ENCODE assay signal across 1 cellular context in the genomic region with DNA sequence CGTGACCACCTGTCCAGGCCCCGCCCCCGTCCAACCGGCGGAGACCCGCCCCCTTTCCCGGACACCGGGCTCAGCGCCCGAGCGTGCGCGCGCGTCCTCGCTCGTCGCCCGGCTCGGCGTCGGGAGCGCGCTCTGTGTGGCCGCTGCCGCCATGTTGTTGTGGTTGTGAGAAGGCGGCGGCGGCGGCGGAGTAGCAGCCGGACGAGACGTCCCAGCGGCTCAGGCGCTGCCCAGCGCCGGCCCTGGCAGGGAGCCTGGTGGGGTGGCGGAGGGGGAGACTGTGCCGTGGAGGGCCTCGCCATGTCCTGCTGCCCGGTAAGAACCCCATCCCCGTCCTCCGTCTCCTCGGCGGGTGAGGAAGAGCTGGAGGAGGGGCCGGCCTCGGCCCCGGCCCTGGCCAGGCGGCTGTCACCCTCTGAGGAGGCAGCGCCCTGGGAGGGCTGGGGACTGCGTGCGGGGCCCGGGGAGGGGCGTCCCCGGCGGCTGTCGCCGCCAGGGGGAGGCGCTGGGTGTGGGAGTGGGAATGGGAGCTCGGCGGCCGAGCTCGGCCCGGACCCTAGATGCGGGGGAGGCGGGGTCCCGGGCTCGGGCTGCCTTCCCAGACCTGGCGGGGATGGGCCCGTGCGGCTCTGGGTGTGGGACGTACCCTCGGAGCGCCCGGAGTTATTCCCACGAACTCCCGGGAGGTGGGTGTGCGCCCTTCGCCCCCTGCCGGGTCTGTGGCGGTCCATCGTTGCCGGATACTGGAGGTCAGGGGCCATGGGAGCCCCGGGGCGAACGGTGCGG.
TF ChIP-seq lines count a peak whose summit lies in the region.

Gene MTMR3, plus strand, starts transcription at position 130 of the 786 bp plus-strand sequence. CDS start 87,886 bp downstream, outside the sequence.

TF ChIP-seq in HepG2, 621 proteins besides CTCF, POLR2A, EP300 and RAD21 (continued from another document and continues in another):
- no peak for TF ChIP-seq ZNF850 (CRISPR knock-in tag; conservative IDR thresholded peaks at IDR 0.05)
- TF ChIP-seq ZNF101 (CRISPR knock-in tag; IDR thresholded peaks at IDR 0.05; ENCODE audit: borderline replicate concordance, low read depth): no peak
- TF ChIP-seq, protein P1, sequence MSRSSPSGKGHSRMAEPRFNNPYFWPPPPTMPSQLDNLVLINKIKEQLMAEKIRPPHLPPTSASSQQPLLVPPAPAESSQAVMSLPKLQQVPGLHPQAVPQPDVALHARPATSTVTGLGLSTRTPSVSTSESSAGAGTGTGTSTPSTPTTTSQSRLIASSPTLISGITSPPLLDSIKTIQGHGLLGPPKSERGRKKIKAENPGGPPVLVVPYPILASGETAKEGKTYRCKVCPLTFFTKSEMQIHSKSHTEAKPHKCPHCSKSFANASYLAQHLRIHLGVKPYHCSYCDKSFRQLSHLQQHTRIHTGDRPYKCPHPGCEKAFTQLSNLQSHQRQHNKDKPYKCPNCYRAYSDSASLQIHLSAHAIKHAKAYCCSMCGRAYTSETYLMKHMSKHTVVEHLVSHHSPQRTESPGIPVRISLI (CRISPR knock-in tag; IDR thresholded peaks at IDR 0.05; ENCODE audit: borderline replicate concordance): no peak
- TF ChIP-seq SMARCE1 (IDR thresholded peaks at IDR 0.05; ENCODE audit: borderline replicate concordance): no peak
- TF ChIP-seq TOPORS (CRISPR knock-in tag; IDR thresholded peaks at IDR 0.05): no peak
- peak; percentile 35; the same call in 1 of the 2 replicates for TF ChIP-seq DRAP1 (CRISPR knock-in tag; IDR thresholded peaks at IDR 0.05)
- TF ChIP-seq SP5 (CRISPR knock-in tag; IDR thresholded peaks at IDR 0.05; ENCODE audit: borderline replicate concordance, low read depth): 0 out of 2 replicates have a peak, but pooled peaks have one; percentile 19
- 0 out of 2 replicates have a peak, but pooled peaks have one; percentile 48 for TF ChIP-seq NR2F6 (IDR thresholded peaks at IDR 0.05)
- peak; percentile 75; the same call in 1 of the 2 replicates for TF ChIP-seq NR2F6 (CRISPR knock-in tag; IDR thresholded peaks at IDR 0.05)
- TF ChIP-seq MED13 (CRISPR knock-in tag; IDR thresholded peaks at IDR 0.05): peak; percentile 26; the same call in 1 of the 2 replicates
- no peak for TF ChIP-seq ZNF382 (CRISPR knock-in tag; IDR thresholded peaks at IDR 0.05; ENCODE audit: borderline replicate concordance)
- no peak for TF ChIP-seq SMC3 (IDR thresholded peaks at IDR 0.05; ENCODE audit: low read length)
- TF ChIP-seq ZNF724P (CRISPR knock-in tag; IDR thresholded peaks at IDR 0.05; ENCODE audit: borderline replicate concordance): no peak
- TF ChIP-seq SRF (IDR thresholded peaks at IDR 0.05; ENCODE audit: low read depth, low read length): no peak
- no peak for TF ChIP-seq ZNF549 (CRISPR knock-in tag; IDR thresholded peaks at IDR 0.05)
- TF ChIP-seq ZNF446 (CRISPR knock-in tag; IDR thresholded peaks at IDR 0.05): 0 out of 2 replicates have a peak, but pooled peaks have one; percentile 80
- TF ChIP-seq, protein P2, sequence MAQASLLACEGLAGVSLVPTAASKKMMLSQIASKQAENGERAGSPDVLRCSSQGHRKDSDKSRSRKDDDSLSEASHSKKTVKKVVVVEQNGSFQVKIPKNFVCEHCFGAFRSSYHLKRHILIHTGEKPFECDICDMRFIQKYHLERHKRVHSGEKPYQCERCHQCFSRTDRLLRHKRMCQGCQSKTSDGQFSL (CRISPR knock-in tag; IDR thresholded peaks at IDR 0.05): no peak
- no peak for TF ChIP-seq SMAD9 (CRISPR knock-in tag; IDR thresholded peaks at IDR 0.05)
- no peak for TF ChIP-seq ZNF605 (CRISPR knock-in tag; IDR thresholded peaks at IDR 0.05)
- no peak for TF ChIP-seq AHDC1 (CRISPR knock-in tag; IDR thresholded peaks at IDR 0.05; ENCODE audit: borderline replicate concordance)
- no peak for TF ChIP-seq TMF1 (CRISPR knock-in tag; IDR thresholded peaks at IDR 0.05; ENCODE audit: low read depth)
- TF ChIP-seq PAXIP1 (CRISPR knock-in tag; conservative IDR thresholded peaks at IDR 0.05): peak; percentile 30
- no peak for TF ChIP-seq ZEB1 (IDR thresholded peaks at IDR 0.05; ENCODE audit: insufficient replicate concordance, low read depth)
- no peak for TF ChIP-seq ZBED4 (CRISPR knock-in tag; IDR thresholded peaks at IDR 0.05; ENCODE audit: borderline replicate concordance)
- TF ChIP-seq, protein P3, sequence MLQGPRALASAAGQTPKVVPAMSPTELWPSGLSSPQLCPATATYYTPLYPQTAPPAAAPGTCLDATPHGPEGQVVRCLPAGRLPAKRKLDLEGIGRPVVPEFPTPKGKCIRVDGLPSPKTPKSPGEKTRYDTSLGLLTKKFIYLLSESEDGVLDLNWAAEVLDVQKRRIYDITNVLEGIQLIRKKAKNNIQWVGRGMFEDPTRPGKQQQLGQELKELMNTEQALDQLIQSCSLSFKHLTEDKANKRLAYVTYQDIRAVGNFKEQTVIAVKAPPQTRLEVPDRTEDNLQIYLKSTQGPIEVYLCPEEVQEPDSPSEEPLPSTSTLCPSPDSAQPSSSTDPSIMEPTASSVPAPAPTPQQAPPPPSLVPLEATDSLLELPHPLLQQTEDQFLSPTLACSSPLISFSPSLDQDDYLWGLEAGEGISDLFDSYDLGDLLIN (CRISPR knock-in tag; IDR thresholded peaks at IDR 0.05; ENCODE audit: borderline replicate concordance): no peak
- no peak for TF ChIP-seq ZKSCAN5 (CRISPR knock-in tag; IDR thresholded peaks at IDR 0.05)
- peak; percentile 39 for TF ChIP-seq ZNF792 (CRISPR knock-in tag; IDR thresholded peaks at IDR 0.05)
- TF ChIP-seq PHF21A (CRISPR knock-in tag; IDR thresholded peaks at IDR 0.05): peak; percentile 58
- no peak for TF ChIP-seq MTF1 (CRISPR knock-in tag; IDR thresholded peaks at IDR 0.05)
- no peak for TF ChIP-seq MAFF (IDR thresholded peaks at IDR 0.05; ENCODE audit: low read depth, low read length)
- TF ChIP-seq FLYWCH1 (CRISPR knock-in tag; IDR thresholded peaks at IDR 0.05): no peak
- TF ChIP-seq ZNF343 (CRISPR knock-in tag; IDR thresholded peaks at IDR 0.05): no peak
- TF ChIP-seq DMAP1 (CRISPR knock-in tag; IDR thresholded peaks at IDR 0.05): peak; percentile 51; the same call in 1 of the 2 replicates
- no peak for TF ChIP-seq ZKSCAN1 (IDR thresholded peaks at IDR 0.05; ENCODE audit: low read length)
- TF ChIP-seq, protein P4, sequence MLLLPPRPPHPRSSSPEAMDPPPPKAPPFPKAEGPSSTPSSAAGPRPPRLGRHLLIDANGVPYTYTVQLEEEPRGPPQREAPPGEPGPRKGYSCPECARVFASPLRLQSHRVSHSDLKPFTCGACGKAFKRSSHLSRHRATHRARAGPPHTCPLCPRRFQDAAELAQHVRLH (CRISPR knock-in tag; IDR thresholded peaks at IDR 0.05; ENCODE audit: borderline replicate concordance, low read depth): no peak
- TF ChIP-seq ZNF232 (CRISPR knock-in tag; IDR thresholded peaks at IDR 0.05; ENCODE audit: borderline replicate concordance): no peak
- TF ChIP-seq ZNF460 (CRISPR knock-in tag; IDR thresholded peaks at IDR 0.05; ENCODE audit: borderline replicate concordance): no peak
- 0 out of 2 replicates have a peak, but pooled peaks have one; percentile 54 for TF ChIP-seq ARID2 (CRISPR knock-in tag; IDR thresholded peaks at IDR 0.05; ENCODE audit: borderline replicate concordance)
- TF ChIP-seq ZBTB7A (CRISPR knock-in tag; IDR thresholded peaks at IDR 0.05): no peak
- TF ChIP-seq ZNF496 (CRISPR knock-in tag; IDR thresholded peaks at IDR 0.05; ENCODE audit: insufficient replicate concordance): no peak
- 0 out of 2 replicates have a peak, but pooled peaks have one; percentile 16 for TF ChIP-seq KAT8 (CRISPR knock-in tag; IDR thresholded peaks at IDR 0.05)
- TF ChIP-seq DDIT3 (CRISPR knock-in tag; IDR thresholded peaks at IDR 0.05): no peak
